8 cellular contexts compared by ENCODE assay signal in genomic region chr2:28810384-28811285, GRCh38. TPM values are rescaled to one million over a fixed set of nuclear protein-coding genes. Genes with fewer than 3 reads are reported as not detected.
DNase-seq lines count a peak whose midpoint lies in the region; ATAC-seq and TF ChIP-seq lines count a peak whose summit lies in the region.

SPDYA (plus strand) TSS chr2:28810834; CDS start chr2:28816015, 5,181 bp downstream.

- H3K4me3 Mint-ChIP-seq in HFFc6 = peak within 1 kb of the TSS; percentile 74
- H3K4me3 Mint-ChIP-seq in activated CD4-positive, alpha-beta memory T cell treated with anti-CD3 and anti-CD28 coated beads, Interleukin-2, amount 10 ng/mL, durations not matched to agents 7 days and 5 days = peak within 1 kb of the TSS; percentile 75

- no peaks in the 10 kb centered on the region for H3K36me3 ChIP-seq in ectodermal cell (ENCODE audit: control insufficient read depth, insufficient read depth, low read length)
- peaks cover 12% of the 10 kb centered on the region for H3K36me3 ChIP-seq in lower lobe of right lung

- no peaks in the 10 kb centered on the region for H3K9me3 ChIP-seq in ectodermal cell (ENCODE audit: control insufficient read depth, low read length)
- no peaks in the 10 kb centered on the region for H3K9me3 ChIP-seq in lower lobe of right lung

- peak; percentile 94 for DNase-seq in GM03348 (ENCODE audit: low spot score)
- peak; percentile 2 for DNase-seq in HFFc6
- DNase-seq in NCI-H2171 (lab: John Stamatoyannopoulos, UW) = peak; percentile 72
- peak; percentile 86 for DNase-seq in activated CD4-positive, alpha-beta memory T cell treated with anti-CD3 and anti-CD28 coated beads, Interleukin-2, amount 10 ng/mL, durations not matched to agents 7 days and 5 days
- DNase-seq in lower lobe of right lung = peak; percentile 81
- DNase-seq in stimulated activated CD4-positive, alpha-beta T cell treated with anti-CD3 and anti-CD28 coated beads, TNF-alpha, amount 100 ng/mL, for 24 hours (ENCODE audit: low read depth in 3 of 3) = peak; percentile 51 to 79 (median 63)
- DNase-seq in COLO829 (ENCODE audit: low spot score) = no peak

- peak; percentile 95 to 97 for ATAC-seq in lower lobe of right lung

- peak within 1 kb of the TSS; percentile 61 for H3K27ac ChIP-seq in ectodermal cell (ENCODE audit: insufficient read depth, low read depth, low read length, poor library complexity, severe bottlenecking)
- no peak within 1 kb of the TSS for H3K27ac ChIP-seq in lower lobe of right lung

- H3K36me3 Mint-ChIP-seq in HFFc6 (ENCODE audit: low read depth) = peaks cover 17% of the 10 kb centered on the region
- peaks cover 17% of the 10 kb centered on the region for H3K36me3 Mint-ChIP-seq in activated CD4-positive, alpha-beta memory T cell treated with anti-CD3 and anti-CD28 coated beads, Interleukin-2, amount 10 ng/mL, durations not matched to agents 7 days and 5 days (ENCODE audit: low read depth)

- POLR2A ChIA-PET in activated CD4-positive, alpha-beta memory T cell treated with anti-CD3 and anti-CD28 coated beads, Interleukin-2, amount 10 ng/mL, durations not matched to agents 7 days and 5 days (lab: Charles Lee) = interaction anchor here (0.5 to 2.4 kb wide), 10 partner anchors 9 to 145 kb away, joined by 3 to 12 read pairs (median 4); partner anchors contain the start of genes PPP1CB, TRMT61B and WDR43

- 0 out of 2 replicates have a peak, but pooled peaks cover 11% of the 10 kb centered on the region for H3K4me1 Mint-ChIP-seq in HFFc6 (ENCODE audit: low read depth)
- peaks cover 20% of the 10 kb centered on the region for H3K4me1 Mint-ChIP-seq in activated CD4-positive, alpha-beta memory T cell treated with anti-CD3 and anti-CD28 coated beads, Interleukin-2, amount 10 ng/mL, durations not matched to agents 7 days and 5 days

- peak within 1 kb of the TSS; percentile 66 for H3K27ac Mint-ChIP-seq in HFFc6
- no peak within 1 kb of the TSS for H3K27ac Mint-ChIP-seq in activated CD4-positive, alpha-beta memory T cell treated with anti-CD3 and anti-CD28 coated beads, Interleukin-2, amount 10 ng/mL, durations not matched to agents 7 days and 5 days

- H3K4me1 ChIP-seq in ectodermal cell (ENCODE audit: control insufficient read depth, insufficient read depth, low read length) = no peaks in the 10 kb centered on the region
- H3K4me1 ChIP-seq in lower lobe of right lung = no peaks in the 10 kb centered on the region

- TF ChIP-seq CTCF in HFFc6 (IDR thresholded peaks at IDR 0.05) = no peak
- TF ChIP-seq CTCF in lower lobe of right lung (IDR thresholded peaks at IDR 0.05) = no peak

- 19% methylated on average over 97 of the region's 97 CpGs for WGBS in ectodermal cell, 2 experiments

- CTCF ChIA-PET in activated CD4-positive, alpha-beta memory T cell treated with anti-CD3 and anti-CD28 coated beads, Interleukin-2, amount 10 ng/mL, durations not matched to agents 7 days and 5 days (lab: Charles Lee) = interaction anchor here (1.1 to 1.8 kb wide), 3 partner anchors 9 to 217 kb away, joined by 4 to 22 read pairs (median 5); no protein-coding TSS in a partner anchor

- intact Hi-C loops in lower lobe of right lung (cut with DNase I) = no loop called here

- peaks cover 6% of the 10 kb centered on the region for H3K27me3 Mint-ChIP-seq in HFFc6 (ENCODE audit: insufficient read depth)
- H3K27me3 Mint-ChIP-seq in activated CD4-positive, alpha-beta memory T cell treated with anti-CD3 and anti-CD28 coated beads, Interleukin-2, amount 10 ng/mL, durations not matched to agents 7 days and 5 days = peaks cover 2% of the 10 kb centered on the region

- peak within 1 kb of the TSS; percentile 45 for H3K4me3 ChIP-seq in ectodermal cell (ENCODE audit: insufficient read depth, low read depth, low read length)
- peak within 1 kb of the TSS; percentile 57 for H3K4me3 ChIP-seq in lower lobe of right lung

- no peaks in the 10 kb centered on the region for H3K9me3 Mint-ChIP-seq in HFFc6
- H3K9me3 Mint-ChIP-seq in activated CD4-positive, alpha-beta memory T cell treated with anti-CD3 and anti-CD28 coated beads, Interleukin-2, amount 10 ng/mL, durations not matched to agents 7 days and 5 days = no peaks in the 10 kb centered on the region

- H3K27me3 ChIP-seq in ectodermal cell (ENCODE audit: control insufficient read depth, insufficient read depth, low read length, poor library complexity, severe bottlenecking) (peaks cover 13% of the 10 kb centered on the region), lower lobe of right lung (ENCODE audit: low read depth) (no peaks in the 10 kb centered on the region)

RNA-seq across cellular contexts. Expression of gene SPDYA, which starts in this region (rescaled TPM):
- under 1 TPM in 4 of 6 experiments, not detected in 2; 0.14 to 0.47 (median 0.34) TPM for total RNA-seq in HFFc6 (2021; fragmentation: NEBNext Ultra II Directional; extraction: Animal tissue kit (Norgen Biotek cat#: 25700))
- total RNA-seq in activated CD4-positive, alpha-beta memory T cell treated with anti-CD3 and anti-CD28 coated beads, Interleukin-2, amount 10 ng/mL, durations not matched to agents 7 days and 5 days = 1 to 10 TPM in 1 of 2 experiments, under 1 TPM in 1; 0.93 to 1.2 TPM
- polyA plus RNA-seq in ectodermal cell (2013, experiment 1 of 4) = 0.30 TPM
- 0.32 TPM for polyA plus RNA-seq in ectodermal cell (2013, experiment 2 of 4)
- not detected for polyA plus RNA-seq in ectodermal cell (2013, experiment 3 of 4)
- not detected for polyA plus RNA-seq in ectodermal cell (2013, experiment 4 of 4)
- total RNA-seq in lower lobe of right lung = 1.9 TPM

Comparison
In these comparisons a context has a peak if more than half of its experiments do, and no peak if none do; other contexts are left out.
1. Peak in DNase-seq in HFFc6; RNA of the gene not detected or under 1 TPM.